21 cellular contexts compared by ENCODE assay signal in the genomic region with DNA sequence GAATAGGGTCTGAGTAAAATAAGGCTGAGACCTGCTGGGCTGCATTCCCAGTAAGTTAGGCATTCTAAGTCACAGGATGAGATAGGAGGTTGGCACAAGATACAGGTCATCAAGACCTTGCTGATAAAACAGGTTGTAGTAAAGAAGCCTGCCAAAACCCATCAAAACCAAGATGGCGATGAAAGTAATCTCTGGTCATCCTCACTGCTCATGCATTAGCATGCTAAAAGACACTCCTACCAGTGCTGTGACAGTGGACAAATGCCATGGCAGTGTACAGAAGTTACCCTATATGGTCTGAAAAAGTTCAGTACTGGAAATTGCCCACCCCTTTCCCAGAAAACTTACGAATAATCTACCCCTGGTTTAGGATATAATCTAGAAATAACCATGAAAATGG.
DNase-seq lines count a peak whose midpoint lies in the region; ATAC-seq and TF ChIP-seq lines count a peak whose summit lies in the region.
"Had no signal": no experiment of that assay in that cellular context is flagged by ENCODE, and none has a peak within 500 bp of the region (broad histone marks: within the 10 kb centered on the region; RNA-seq: fewer than 3 reads in every experiment).

No MANE protein-coding gene starts in this region.

- no peak overlapping the region for H3K56ac ChIP-seq in H9 (ENCODE audit: insufficient read length, low read depth, low read length)

- H3K36me3 Mint-ChIP-seq in H9 (ENCODE audit: insufficient read depth in 1 of 3, low read depth in 3 of 3): peaks cover 16 to 48% (median 23%) of the 10 kb centered on the region in 3 experiments
- H3K36me3 Mint-ChIP-seq: CD4-positive, CD25-positive, alpha-beta regulatory T cell had no signal

- H3K4me1 ChIP-seq in H9 (ENCODE audit: insufficient read depth, low read length) (peaks cover 6% of the 10 kb centered on the region; the same call in 1 of the 2 replicates), left ventricle myocardium inferior (peaks cover 6% of the 10 kb centered on the region), HAP-1 (peaks cover 8% of the 10 kb centered on the region)

- no peak overlapping the region for H4K91ac ChIP-seq in H9 (ENCODE audit: insufficient read length, low read depth, low read length)

- no peak for ATAC-seq in HG03378 (IDR thresholded peaks at IDR 0.05; ENCODE audit: unreplicated experiment)
- ATAC-seq: HCT116, HepG2, K562, PC-3 had no signal

- no peaks in the 10 kb centered on the region for H3K27me3 ChIP-seq in H9 (ENCODE audit: insufficient read depth, low read length)
- no peaks in the 10 kb centered on the region for H3K27me3 ChIP-seq in left ventricle myocardium inferior (ENCODE audit: low read depth)
- H3K27me3 ChIP-seq in HAP-1 (ENCODE audit: low read depth): no peaks in the 10 kb centered on the region

- peaks cover 2 to 3% of the 10 kb centered on the region in 2 experiments; a peak in 4 of 5 replicates for H3K9me3 Mint-ChIP-seq in H9

- no peak overlapping the region for H2AFZ ChIP-seq in H9 (ENCODE audit: low read length)

- H2BK5ac ChIP-seq in H9 (ENCODE audit: insufficient read length, low read length): no peak overlapping the region

- H3K4me3 ChIP-seq in left ventricle myocardium inferior: no peak overlapping the region
- H3K4me3 ChIP-seq in iPS-18c (ENCODE audit: insufficient read depth, low read depth, low read length): peak overlapping the region; percentile 44
- no peak overlapping the region for H3K4me3 ChIP-seq in HAP-1
- H3K4me3 ChIP-seq: K562, SK-N-MC had no signal

- no peak overlapping the region for H4K5ac ChIP-seq in H9 (ENCODE audit: insufficient read length, low read depth, low read length)

- H2BK12ac ChIP-seq in H9 (ENCODE audit: insufficient read length, low read depth, low read length): no peak overlapping the region

- H4K8ac ChIP-seq in H9 (replicated peaks; ENCODE audit: insufficient read length, low read depth, low read length): no peak overlapping the region

- peaks cover 69 to 73% of the 10 kb centered on the region in 2 experiments for H3K4me1 Mint-ChIP-seq in H9
- H3K4me1 Mint-ChIP-seq: CD4-positive, CD25-positive, alpha-beta regulatory T cell had no signal

- H3K79me2 ChIP-seq in H9 (ENCODE audit: insufficient read depth, low read length): peaks cover 30% of the 10 kb centered on the region; the same call in 1 of the 2 replicates

- intact Hi-C loops in left ventricle myocardium inferior (cut with micrococcal nuclease): no loop called here

- no peaks in the 10 kb centered on the region for H3K79me1 ChIP-seq in H9 (ENCODE audit: insufficient read depth, low read depth, low read length, poor library complexity, severe bottlenecking)

- no peak overlapping the region for H2AK5ac ChIP-seq in H9 (ENCODE audit: insufficient read length, low read length)

- H3K14ac ChIP-seq in H9 (ENCODE audit: insufficient read depth, low read length): no peak overlapping the region

- H3K4me2 ChIP-seq in H9 (ENCODE audit: insufficient read depth, insufficient read length, low read length): peak overlapping the region; percentile 94

- H3K4ac ChIP-seq in H9 (ENCODE audit: low read depth, low read length): no peak overlapping the region

- H3K23ac ChIP-seq in H9 (ENCODE audit: insufficient read length, low read depth, low read length): no peak overlapping the region

- no peaks in the 10 kb centered on the region for H4K20me1 ChIP-seq in H9 (ENCODE audit: control insufficient read depth, insufficient read depth, insufficient read length)

- H3K27ac Mint-ChIP-seq in H9: peak overlapping the region; percentile 65 to 86 (median 84); a peak in 6 of 7 replicates
- H3K27ac Mint-ChIP-seq: CD4-positive, CD25-positive, alpha-beta regulatory T cell had no signal

- no peaks in the 10 kb centered on the region for H3K27me3 Mint-ChIP-seq in H9 (ENCODE audit: low read depth)
- H3K27me3 Mint-ChIP-seq: CD4-positive, CD25-positive, alpha-beta regulatory T cell had no signal

- peak overlapping the region; percentile 98 for H3K9ac ChIP-seq in H9 (ENCODE audit: extremely low read depth, insufficient read length, low read length)

- no CpG with 5 or more reads among the region's 2 CpGs for WGBS in H9 (ENCODE audit: extremely low coverage, insufficient read length, low lambda C conversion rate)

- H3K9me3 ChIP-seq in H9 (ENCODE audit: control insufficient read depth, low read depth, low read length) (no peaks in the 10 kb centered on the region), left ventricle myocardium inferior (replicated peaks) (no peaks in the 10 kb centered on the region), iPS-18c (ENCODE audit: control insufficient read depth, insufficient read depth, low read length) (no peaks in the 10 kb centered on the region), HAP-1 (no peaks in the 10 kb centered on the region)

- peak overlapping the region; percentile 60 for H3T11ph ChIP-seq in H9 (ENCODE audit: low read length)

- TF ChIP-seq CTCF in H9 (conservative IDR thresholded peaks at IDR 0.05) (no peak), left ventricle myocardium inferior (IDR thresholded peaks at IDR 0.05; ENCODE audit: borderline replicate concordance) (no peak)

- peak overlapping the region; percentile 47 for H3K18ac ChIP-seq in H9 (ENCODE audit: insufficient read length, low read depth, low read length)

- in situ Hi-C loops in HAP-1 (cut with MboI; ENCODE audit: low sequenced_read_pairs): no loop called here

- H2BK120ac ChIP-seq in H9 (ENCODE audit: low read depth, low read length, poor library complexity, severe bottlenecking): peak overlapping the region; percentile 56

- H2BK15ac ChIP-seq in H9 (ENCODE audit: low read depth, low read length): no peak overlapping the region

- H2BK20ac ChIP-seq in H9 (ENCODE audit: low read depth, low read length, poor library complexity, severe bottlenecking): no peak overlapping the region

- no peaks in the 10 kb centered on the region for H3K36me3 ChIP-seq in left ventricle myocardium inferior
- no peaks in the 10 kb centered on the region for H3K36me3 ChIP-seq in HAP-1 (replicated peaks)

- H3K27ac ChIP-seq in H9 (ENCODE audit: insufficient read length, low read depth, low read length) (peak overlapping the region; percentile 96), left ventricle myocardium inferior (replicated peaks) (peak overlapping the region; percentile 37)
- H3K27ac ChIP-seq: SK-N-MC had no signal

- H3K23me2 ChIP-seq in H9 (ENCODE audit: insufficient read length, low read depth, low read length, poor library complexity, severe bottlenecking): peaks cover 5% of the 10 kb centered on the region

- DNase-seq in H9 (no peak), OCI-M1 (lab: John Stamatoyannopoulos, UW) (peak; percentile 59), left ventricle myocardium inferior (no peak), HAP-1 (ENCODE audit: low spot score in 2 of 2) (no peak)
- DNase-seq in stimulated activated CD4-positive, alpha-beta T cell treated with anti-CD3 and anti-CD28 coated beads, Interleukin-2, amount 100 ng/mL, for 24 hours: no peak
- DNase-seq: CD4-positive, CD25-positive, alpha-beta regulatory T cell; DMS79; MM.1S; NCI-H1048; NCI-H1417 treated with DMSO at 0.1 percent for 48 hours; NCI-H187; NCI-H446 treated with DMSO at 0.1 percent for 48 hours; NCI-H526 treated with DMSO at 0.1 percent for 48 hours; PC-3; SHP77 treated with DMSO at 0.1 percent for 48 hours had no signal

- H3K4me3 Mint-ChIP-seq in H9: peak overlapping the region; percentile 85 to 87
- H3K4me3 Mint-ChIP-seq: CD4-positive, CD25-positive, alpha-beta regulatory T cell had no signal
